ENCODE assay signal across 9 cellular contexts in genomic region chr15:66838671-66839239, GRCh38.
DNase-seq lines count a peak whose midpoint lies in the region; ATAC-seq, FAIRE-seq and TF ChIP-seq lines count a peak whose summit lies in the region.
"Had no signal": no experiment of that assay in that cellular context is flagged by ENCODE, and none has a peak within 500 bp of the region (broad histone marks: within the 10 kb centered on the region; RNA-seq: fewer than 3 reads in every experiment).

No MANE protein-coding gene starts in this region.

- no peak overlapping the region for H3K4me3 Mint-ChIP-seq in naive thymus-derived CD4-positive, alpha-beta T cell
- H3K4me3 Mint-ChIP-seq: IgD-negative memory B cell had no signal

- H3K36me3 Mint-ChIP-seq in naive thymus-derived CD4-positive, alpha-beta T cell: no peaks in the 10 kb centered on the region
- H3K36me3 Mint-ChIP-seq: IgD-negative memory B cell had no signal

- DNase-seq in endothelial cell of umbilical vein (ENCODE audit: low read depth, low spot score) (peak; percentile 67), spleen (no peak)
- no peak for DNase-seq in naive thymus-derived CD4-positive, alpha-beta T cell

- H3K4me2 ChIP-seq in OCI-LY3 (ENCODE audit: low read length): no peak overlapping the region
- no peak overlapping the region for H3K4me2 ChIP-seq in endothelial cell of umbilical vein (ENCODE audit: insufficient read depth, low read length)

- intact Hi-C loops in endothelial cell of umbilical vein (cut with micrococcal nuclease) (loop anchor here (1.0 kb wide), 1 partner anchor 49 kb away; no protein-coding TSS in a partner anchor), spleen (cut with DNase I; ENCODE audit: low total_unique reads) (no loop called here)
- intact Hi-C loops in naive thymus-derived CD4-positive, alpha-beta T cell (cut with micrococcal nuclease): loop anchor here in 1 of 2 donors (1.0 kb wide), 1 partner anchor 13 kb away; no protein-coding TSS in a partner anchor

- H3K79me2 ChIP-seq in OCI-LY3 (ENCODE audit: low read length): no peaks in the 10 kb centered on the region
- peaks cover 2% of the 10 kb centered on the region for H3K79me2 ChIP-seq in endothelial cell of umbilical vein (ENCODE audit: control insufficient read depth, insufficient read depth, low read length)

- H3K36me3 ChIP-seq in OCI-LY3 (replicated peaks; ENCODE audit: low read depth, low read length) (no peaks in the 10 kb centered on the region), endothelial cell of umbilical vein (ENCODE audit: control insufficient read depth in 2 of 2, extremely low read depth in 1 of 2, insufficient read depth in 2 of 2, low read length in 2 of 2) (no peaks in the 10 kb centered on the region), spleen (no peaks in the 10 kb centered on the region)
- no peaks in the 10 kb centered on the region for H3K36me3 ChIP-seq in naive thymus-derived CD4-positive, alpha-beta T cell (ENCODE audit: control insufficient read depth in 2 of 3, insufficient read depth in 3 of 3, low read length in 3 of 3)

- peaks cover 21 to 32% (median 23%) of the 10 kb centered on the region in 5 donors for H3K27me3 Mint-ChIP-seq in naive thymus-derived CD4-positive, alpha-beta T cell

- dilution Hi-C loops in endothelial cell of umbilical vein (cut with MboI; ENCODE audit: extremely low pct_ligation_motif_present, low sequenced_read_pairs): no loop called here

- H2AFZ ChIP-seq in OCI-LY3 (ENCODE audit: low read depth, low read length): no peak overlapping the region
- H2AFZ ChIP-seq in endothelial cell of umbilical vein (ENCODE audit: low read depth, low read length): no peak overlapping the region

- no peak overlapping the region for H3K4me3 ChIP-seq in GM12875 (ENCODE audit: low read depth, low read length)
- H3K4me3 ChIP-seq in OCI-LY3 (ENCODE audit: low read length): no peak overlapping the region
- no peak overlapping the region for H3K4me3 ChIP-seq in endothelial cell of umbilical vein (replicated peaks in 1 of 3; ENCODE audit: insufficient read depth in 1 of 3, low read depth in 1 of 3, low read length in 3 of 3)
- H3K4me3 ChIP-seq in spleen: no peak overlapping the region
- no peak overlapping the region for H3K4me3 ChIP-seq in naive thymus-derived CD4-positive, alpha-beta T cell (ENCODE audit: low read length)

- TF ChIP-seq POLR2A in endothelial cell of umbilical vein (IDR thresholded peaks at IDR 0.05; ENCODE audit: low read depth, low read length) (no peak), spleen (IDR thresholded peaks at IDR 0.05) (no peak)

- TF ChIP-seq CTCF in GM12875 (IDR thresholded peaks at IDR 0.05; ENCODE audit: borderline replicate concordance, insufficient read depth, low read depth, low read length): peak; percentile 53; the same call in 1 of the 2 replicates
- TF ChIP-seq CTCF in OCI-LY3 (IDR thresholded peaks at IDR 0.05; ENCODE audit: low read depth, low read length): peak; percentile 47
- peak; percentile 59 to 63 for TF ChIP-seq CTCF in endothelial cell of umbilical vein (IDR thresholded peaks at IDR 0.05; ENCODE audit: extremely low read depth in 1 of 2, insufficient read depth in 1 of 2, low read depth in 1 of 2, low read length in 2 of 2)
- TF ChIP-seq CTCF in spleen (IDR thresholded peaks at IDR 0.05 in 8 of 11, conservative IDR thresholded peaks at IDR 0.05 in 3 of 11): peak in 10 of 11 experiments; percentile 18 to 59 (median 48)

- peak; percentile 94 for FAIRE-seq in endothelial cell of umbilical vein (lab: Jason Lieb, UNC)

- H3K27ac ChIP-seq in OCI-LY3 (ENCODE audit: low read length) (no peak overlapping the region), endothelial cell of umbilical vein (ENCODE audit: insufficient read depth, low read depth, low read length) (no peak overlapping the region), spleen (peak overlapping the region in 3 of 8 donors; percentile 22 to 26 (median 22))
- H3K27ac ChIP-seq in naive thymus-derived CD4-positive, alpha-beta T cell (ENCODE audit: low read depth, low read length): no peak overlapping the region

- CTCF ChIA-PET in endothelial cell of umbilical vein (lab: Charles Lee): interaction anchor here (0.6 to 8.3 kb wide), 11 partner anchors 8 to 96 kb away, joined by 3 to 60 read pairs (median 4); no protein-coding TSS in a partner anchor
- CTCF ChIA-PET in naive thymus-derived CD4-positive, alpha-beta T cell (lab: Charles Lee): interaction anchor here (1.1 kb wide), 1 partner anchor 13 kb away, joined by 4 read pairs; no protein-coding TSS in a partner anchor

- WGBS in spleen, 5 donors: 48 to 61% (median 52%) methylated on average over 5 of the region's 5 CpGs

- H3K27me3 ChIP-seq in OCI-LY3 (ENCODE audit: low read depth, low read length) (peaks cover 23% of the 10 kb centered on the region), endothelial cell of umbilical vein (ENCODE audit: control insufficient read depth in 2 of 2, insufficient read depth in 2 of 2, low read length in 2 of 2) (no peaks in the 10 kb centered on the region), spleen (replicated peaks in 1 of 7) (peaks cover 0 to 23% (median 0%) of the 10 kb centered on the region in 7 donors)
- H3K27me3 ChIP-seq in naive thymus-derived CD4-positive, alpha-beta T cell (ENCODE audit: control insufficient read depth in 2 of 2, insufficient read depth in 2 of 2, low read length in 2 of 2): peaks cover 5 to 12% of the 10 kb centered on the region in 2 donors

- POLR2A ChIA-PET in endothelial cell of umbilical vein (lab: Charles Lee): no interaction called here
- POLR2A ChIA-PET in naive thymus-derived CD4-positive, alpha-beta T cell (lab: Charles Lee): no interaction called here

- H3K9me1 ChIP-seq in endothelial cell of umbilical vein (replicated peaks; ENCODE audit: control insufficient read depth, extremely low read depth, insufficient read depth, low read length): no peaks in the 10 kb centered on the region

- peaks cover 0 to 14% (median 5%) of the 10 kb centered on the region in 7 donors for H3K4me1 Mint-ChIP-seq in naive thymus-derived CD4-positive, alpha-beta T cell

- peaks cover 0 to 2% (median 0%) of the 10 kb centered on the region in 11 donors for H3K9me3 Mint-ChIP-seq in naive thymus-derived CD4-positive, alpha-beta T cell
- H3K9me3 Mint-ChIP-seq: IgD-negative memory B cell had no signal

- no TSS peak for BruUV-seq in endothelial cell of umbilical vein (replicated peaks; lab: Mats Ljungman, UMichigan)

- H4K20me1 ChIP-seq in OCI-LY3 (ENCODE audit: insufficient read depth, low read length) (no peaks in the 10 kb centered on the region), endothelial cell of umbilical vein (replicated peaks; ENCODE audit: control insufficient read depth, extremely low read depth, insufficient read depth, low read length) (no peaks in the 10 kb centered on the region)

- H3K9me3 ChIP-seq in OCI-LY3 (ENCODE audit: insufficient read depth, low read length) (no peaks in the 10 kb centered on the region), endothelial cell of umbilical vein (replicated peaks; ENCODE audit: control insufficient read depth, insufficient read depth, low read length) (no peaks in the 10 kb centered on the region), spleen (peaks cover 0 to 8% (median 0%) of the 10 kb centered on the region in 8 donors)
- H3K9me3 ChIP-seq in naive thymus-derived CD4-positive, alpha-beta T cell (ENCODE audit: control insufficient read depth in 2 of 3, low read length in 3 of 3): no peaks in the 10 kb centered on the region

- no peak overlapping the region for H3K27ac Mint-ChIP-seq in naive thymus-derived CD4-positive, alpha-beta T cell
- H3K27ac Mint-ChIP-seq: IgD-negative memory B cell had no signal

- no peak for ATAC-seq in GM21723 (IDR thresholded peaks at IDR 0.05; ENCODE audit: unreplicated experiment)
- ATAC-seq in HG03342 (IDR thresholded peaks at IDR 0.05; ENCODE audit: unreplicated experiment): no peak
- no peak for ATAC-seq in HG03565 (IDR thresholded peaks at IDR 0.05; ENCODE audit: unreplicated experiment)
- ATAC-seq in naive thymus-derived CD4-positive, alpha-beta T cell: no peak

- H3K4me1 ChIP-seq in OCI-LY3 (ENCODE audit: low read length) (peaks cover 7% of the 10 kb centered on the region), endothelial cell of umbilical vein (ENCODE audit: control insufficient read depth, extremely low read depth, insufficient read depth, low read length) (peaks cover 15% of the 10 kb centered on the region), spleen (peaks cover 9 to 70% (median 28%) of the 10 kb centered on the region in 6 donors)
- H3K4me1 ChIP-seq in naive thymus-derived CD4-positive, alpha-beta T cell (ENCODE audit: control insufficient read depth in 2 of 2, insufficient read depth in 2 of 2, low read length in 2 of 2): no peaks in the 10 kb centered on the region

- H3K9ac ChIP-seq in OCI-LY3 (ENCODE audit: low read length): no peak overlapping the region
- H3K9ac ChIP-seq in endothelial cell of umbilical vein (replicated peaks; ENCODE audit: extremely low read depth, insufficient read depth, low read length): no peak overlapping the region

TF ChIP-seq in endothelial cell of umbilical vein, 7 proteins besides CTCF, POLR2A, EP300 and RAD21:
- TF ChIP-seq EZH2 (IDR thresholded peaks at IDR 0.05; ENCODE audit: borderline replicate concordance, low read depth, low read length, severe bottlenecking) (no peak), GATA2 (IDR thresholded peaks at IDR 0.05; ENCODE audit: insufficient read depth, insufficient read length, low read depth, low read length) (no peak), JUN (IDR thresholded peaks at IDR 0.05; ENCODE audit: borderline replicate concordance, insufficient read depth, insufficient read length, low read depth) (no peak), MYC (IDR thresholded peaks at IDR 0.05; ENCODE audit: low read depth, low read length) (no peak), POLR2AphosphoS5 (IDR thresholded peaks at IDR 0.05; ENCODE audit: insufficient read depth, low read depth, low read length) (no peak), FOS (IDR thresholded peaks at IDR 0.05; ENCODE audit: borderline replicate concordance, insufficient read depth, low read length) (no peak)
- TF ChIP-seq, protein P1, sequence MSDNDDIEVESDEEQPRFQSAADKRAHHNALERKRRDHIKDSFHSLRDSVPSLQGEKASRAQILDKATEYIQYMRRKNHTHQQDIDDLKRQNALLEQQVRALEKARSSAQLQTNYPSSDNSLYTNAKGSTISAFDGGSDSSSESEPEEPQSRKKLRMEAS (IDR thresholded peaks at IDR 0.05; ENCODE audit: insufficient read depth, insufficient read length): no peak
